In genomic region chr17:55750750-55751641, GRCh38 we compare ENCODE assay signal across 8 cellular contexts.
DNase-seq lines count a peak whose midpoint lies in the region; ATAC-seq and FAIRE-seq lines count a peak whose summit lies in the region.

PCTP (plus strand) TSS chr17:55751051; CDS start chr17:55751104, 53 bp downstream.

- ATAC-seq in GM18517 (IDR thresholded peaks at IDR 0.05; ENCODE audit: unreplicated experiment) (peak; percentile 96), HG03045 (IDR thresholded peaks at IDR 0.05; ENCODE audit: unreplicated experiment) (peak; percentile 99)

- peak within 1 kb of the TSS; percentile 42 for H3K27ac ChIP-seq in cingulate gyrus (ENCODE audit: low read depth, low read length)

- DNase-seq in NCI-H345 treated with DMSO at 0.1 percent for 48 hours (lab: John Stamatoyannopoulos, UW; ENCODE audit: unreplicated experiment) (peak; percentile 53), kidney glomerular epithelial cell (lab: John Stamatoyannopoulos, UW) (peak; percentile 89)
- peak; percentile 77 to 84 for DNase-seq in activated CD4-positive, alpha-beta T cell treated with anti-CD3 and anti-CD28 coated beads for 24 hours (ENCODE audit: low read depth in 2 of 2)
- DNase-seq in stimulated activated CD4-positive, alpha-beta T cell treated with anti-CD3 and anti-CD28 coated beads, Interleukin-1b, Interleukin-23, amount 100 ng/mL, for 1 hour (ENCODE audit: low read depth in 2 of 2), result peak; percentile 36 to 78

- FAIRE-seq in A204.1 (lab: Jason Lieb, UNC), result peak; percentile 94

Comparison
In these comparisons a context has a peak if more than half of its experiments do, and no peak if none do; other contexts are left out.
1. Peak in every context shown above with its lines: DNase-seq, ATAC-seq and H3K27ac ChIP-seq.